Comparison of ENCODE assay signal across 7 cellular contexts in genomic region chr10:71043858-71044257, GRCh38.
"Had no signal": no experiment of that assay in that cellular context is flagged by ENCODE, and none has a peak within 500 bp of the region (broad histone marks: within the 10 kb centered on the region; RNA-seq: fewer than 3 reads in every experiment).

No MANE protein-coding gene starts in this region.

- ATAC-seq: GM23338 had no signal

- H3K36me3 Mint-ChIP-seq: IgD-negative memory B cell had no signal

- H3K4me3 ChIP-seq: GM23338 had no signal

- H3K9me3 Mint-ChIP-seq: GM23338, H9, IgD-negative memory B cell had no signal

- H3K4me3 Mint-ChIP-seq: GM23338, H9, IgD-negative memory B cell had no signal

- H3K27ac Mint-ChIP-seq: GM23338, H9, IgD-negative memory B cell had no signal

- H2AFZ ChIP-seq: GM23338 had no signal

- H3K4me2 ChIP-seq: GM23338 had no signal

- H3K4me1 Mint-ChIP-seq: IgD-negative memory B cell had no signal

- FAIRE-seq: H1, H54, HTR-8/SVneo had no signal

- DNase-seq: H9, HCEC 1CT had no signal
